ENCODE assay signal across 1 cellular context in the genomic region with DNA sequence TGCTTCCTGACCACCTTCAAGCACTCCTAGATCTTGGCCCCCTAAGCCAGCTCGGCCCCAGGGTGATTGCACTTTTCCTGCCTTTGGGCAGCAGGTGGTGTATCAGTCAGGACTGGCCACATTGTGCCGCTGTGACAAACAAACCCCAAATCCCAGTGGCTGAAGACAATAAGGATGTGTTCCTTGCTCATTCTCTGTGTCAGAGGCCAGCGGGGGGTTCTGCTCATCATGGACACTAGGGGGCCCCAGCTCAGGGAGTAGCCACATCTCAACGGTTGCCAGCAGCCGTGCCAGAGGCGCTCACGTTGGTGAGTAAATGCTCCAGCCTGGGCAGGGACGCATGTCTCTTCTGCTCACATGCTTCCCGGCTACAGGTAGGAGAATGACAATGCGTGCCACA.
TF ChIP-seq lines count a peak whose summit lies in the region.

No MANE protein-coding gene starts in this region.

TF ChIP-seq in HepG2, 621 proteins besides CTCF, POLR2A, EP300 and RAD21 (continued from another document and continues in another):
- TF ChIP-seq, protein P1, sequence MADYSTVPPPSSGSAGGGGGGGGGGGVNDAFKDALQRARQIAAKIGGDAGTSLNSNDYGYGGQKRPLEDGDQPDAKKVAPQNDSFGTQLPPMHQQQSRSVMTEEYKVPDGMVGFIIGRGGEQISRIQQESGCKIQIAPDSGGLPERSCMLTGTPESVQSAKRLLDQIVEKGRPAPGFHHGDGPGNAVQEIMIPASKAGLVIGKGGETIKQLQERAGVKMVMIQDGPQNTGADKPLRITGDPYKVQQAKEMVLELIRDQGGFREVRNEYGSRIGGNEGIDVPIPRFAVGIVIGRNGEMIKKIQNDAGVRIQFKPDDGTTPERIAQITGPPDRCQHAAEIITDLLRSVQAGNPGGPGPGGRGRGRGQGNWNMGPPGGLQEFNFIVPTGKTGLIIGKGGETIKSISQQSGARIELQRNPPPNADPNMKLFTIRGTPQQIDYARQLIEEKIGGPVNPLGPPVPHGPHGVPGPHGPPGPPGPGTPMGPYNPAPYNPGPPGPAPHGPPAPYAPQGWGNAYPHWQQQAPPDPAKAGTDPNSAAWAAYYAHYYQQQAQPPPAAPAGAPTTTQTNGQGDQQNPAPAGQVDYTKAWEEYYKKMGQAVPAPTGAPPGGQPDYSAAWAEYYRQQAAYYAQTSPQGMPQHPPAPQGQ (CRISPR knock-in tag; IDR thresholded peaks at IDR 0.05; ENCODE audit: borderline replicate concordance): 0 out of 2 replicates have a peak, but pooled peaks have one; percentile 32
- TF ChIP-seq ZIK1 (CRISPR knock-in tag; IDR thresholded peaks at IDR 0.05; ENCODE audit: borderline replicate concordance, low read depth) (no peak), WIZ (CRISPR knock-in tag; IDR thresholded peaks at IDR 0.05) (no peak), ZNF12 (CRISPR knock-in tag; IDR thresholded peaks at IDR 0.05) (peak; percentile 100), GATA4 (IDR thresholded peaks at IDR 0.05; ENCODE audit: borderline replicate concordance, low read depth) (no peak), ZMYM3 (CRISPR knock-in tag; IDR thresholded peaks at IDR 0.05) (peak; percentile 80), XRCC5 (optimal IDR thresholded peaks at IDR 0.05; ENCODE audit: low read length) (peak; percentile 94), ZNF746 (CRISPR knock-in tag; IDR thresholded peaks at IDR 0.05) (0 out of 2 replicates have a peak, but pooled peaks have one; percentile 27), DPF2 (CRISPR knock-in tag; IDR thresholded peaks at IDR 0.05; ENCODE audit: borderline replicate concordance, low read depth) (0 out of 2 replicates have a peak, but pooled peaks have one; percentile 15), FOXA1 (IDR thresholded peaks at IDR 0.05) (no peak), FOXA1 (CRISPR knock-in tag; IDR thresholded peaks at IDR 0.05) (peak; percentile 41; the same call in 1 of the 2 replicates), ARNT2 (CRISPR knock-in tag; IDR thresholded peaks at IDR 0.05; ENCODE audit: low read depth) (no peak), NR2F1 (CRISPR knock-in tag; IDR thresholded peaks at IDR 0.05) (no peak), HDAC6 (IDR thresholded peaks at IDR 0.05; ENCODE audit: low read depth, low read length) (no peak), ZSCAN20 (CRISPR knock-in tag; IDR thresholded peaks at IDR 0.05; ENCODE audit: borderline replicate concordance) (no peak), ZNF556 (CRISPR knock-in tag; IDR thresholded peaks at IDR 0.05; ENCODE audit: borderline replicate concordance) (peak; percentile 66; the same call in 1 of the 2 replicates), ZNF619 (CRISPR knock-in tag; IDR thresholded peaks at IDR 0.05) (no peak), ZNF460 (CRISPR knock-in tag; IDR thresholded peaks at IDR 0.05; ENCODE audit: borderline replicate concordance) (no peak), GZF1 (CRISPR knock-in tag; IDR thresholded peaks at IDR 0.05) (peak; percentile 96), SMC3 (IDR thresholded peaks at IDR 0.05; ENCODE audit: low read length) (peak; percentile 40), MTF1 (CRISPR knock-in tag; IDR thresholded peaks at IDR 0.05) (no peak), RXRA (CRISPR knock-in tag; IDR thresholded peaks at IDR 0.05) (0 out of 2 replicates have a peak, but pooled peaks have one; percentile 63), ZBTB7B (CRISPR knock-in tag; IDR thresholded peaks at IDR 0.05) (0 out of 2 replicates have a peak, but pooled peaks have one; percentile 21), PLRG1 (conservative IDR thresholded peaks at IDR 0.05) (no peak), ZNF496 (CRISPR knock-in tag; IDR thresholded peaks at IDR 0.05; ENCODE audit: insufficient replicate concordance) (no peak)
- TF ChIP-seq, protein P2, sequence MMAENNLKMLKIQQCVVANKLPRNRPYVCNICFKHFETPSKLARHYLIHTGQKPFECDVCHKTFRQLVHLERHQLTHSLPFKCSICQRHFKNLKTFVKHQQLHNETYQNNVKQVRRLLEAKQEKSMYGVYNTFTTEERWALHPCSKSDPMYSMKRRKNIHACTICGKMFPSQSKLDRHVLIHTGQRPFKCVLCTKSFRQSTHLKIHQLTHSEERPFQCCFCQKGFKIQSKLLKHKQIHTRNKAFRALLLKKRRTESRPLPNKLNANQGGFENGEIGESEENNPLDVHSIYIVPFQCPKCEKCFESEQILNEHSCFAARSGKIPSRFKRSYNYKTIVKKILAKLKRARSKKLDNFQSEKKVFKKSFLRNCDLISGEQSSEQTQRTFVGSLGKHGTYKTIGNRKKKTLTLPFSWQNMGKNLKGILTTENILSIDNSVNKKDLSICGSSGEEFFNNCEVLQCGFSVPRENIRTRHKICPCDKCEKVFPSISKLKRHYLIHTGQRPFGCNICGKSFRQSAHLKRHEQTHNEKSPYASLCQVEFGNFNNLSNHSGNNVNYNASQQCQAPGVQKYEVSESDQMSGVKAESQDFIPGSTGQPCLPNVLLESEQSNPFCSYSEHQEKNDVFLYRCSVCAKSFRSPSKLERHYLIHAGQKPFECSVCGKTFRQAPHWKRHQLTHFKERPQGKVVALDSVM (CRISPR knock-in tag; IDR thresholded peaks at IDR 0.05): no peak
- TF ChIP-seq, protein P3, sequence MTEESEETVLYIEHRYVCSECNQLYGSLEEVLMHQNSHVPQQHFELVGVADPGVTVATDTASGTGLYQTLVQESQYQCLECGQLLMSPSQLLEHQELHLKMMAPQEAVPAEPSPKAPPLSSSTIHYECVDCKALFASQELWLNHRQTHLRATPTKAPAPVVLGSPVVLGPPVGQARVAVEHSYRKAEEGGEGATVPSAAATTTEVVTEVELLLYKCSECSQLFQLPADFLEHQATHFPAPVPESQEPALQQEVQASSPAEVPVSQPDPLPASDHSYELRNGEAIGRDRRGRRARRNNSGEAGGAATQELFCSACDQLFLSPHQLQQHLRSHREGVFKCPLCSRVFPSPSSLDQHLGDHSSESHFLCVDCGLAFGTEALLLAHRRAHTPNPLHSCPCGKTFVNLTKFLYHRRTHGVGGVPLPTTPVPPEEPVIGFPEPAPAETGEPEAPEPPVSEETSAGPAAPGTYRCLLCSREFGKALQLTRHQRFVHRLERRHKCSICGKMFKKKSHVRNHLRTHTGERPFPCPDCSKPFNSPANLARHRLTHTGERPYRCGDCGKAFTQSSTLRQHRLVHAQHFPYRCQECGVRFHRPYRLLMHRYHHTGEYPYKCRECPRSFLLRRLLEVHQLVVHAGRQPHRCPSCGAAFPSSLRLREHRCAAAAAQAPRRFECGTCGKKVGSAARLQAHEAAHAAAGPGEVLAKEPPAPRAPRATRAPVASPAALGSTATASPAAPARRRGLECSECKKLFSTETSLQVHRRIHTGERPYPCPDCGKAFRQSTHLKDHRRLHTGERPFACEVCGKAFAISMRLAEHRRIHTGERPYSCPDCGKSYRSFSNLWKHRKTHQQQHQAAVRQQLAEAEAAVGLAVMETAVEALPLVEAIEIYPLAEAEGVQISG (CRISPR knock-in tag; IDR thresholded peaks at IDR 0.05): peak; percentile 64; the same call in 1 of the 2 replicates
- TF ChIP-seq, protein P4, sequence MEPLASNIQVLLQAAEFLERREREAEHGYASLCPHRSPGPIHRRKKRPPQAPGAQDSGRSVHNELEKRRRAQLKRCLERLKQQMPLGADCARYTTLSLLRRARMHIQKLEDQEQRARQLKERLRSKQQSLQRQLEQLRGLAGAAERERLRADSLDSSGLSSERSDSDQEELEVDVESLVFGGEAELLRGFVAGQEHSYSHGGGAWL (CRISPR knock-in tag; IDR thresholded peaks at IDR 0.05): no peak
- TF ChIP-seq, protein P5, sequence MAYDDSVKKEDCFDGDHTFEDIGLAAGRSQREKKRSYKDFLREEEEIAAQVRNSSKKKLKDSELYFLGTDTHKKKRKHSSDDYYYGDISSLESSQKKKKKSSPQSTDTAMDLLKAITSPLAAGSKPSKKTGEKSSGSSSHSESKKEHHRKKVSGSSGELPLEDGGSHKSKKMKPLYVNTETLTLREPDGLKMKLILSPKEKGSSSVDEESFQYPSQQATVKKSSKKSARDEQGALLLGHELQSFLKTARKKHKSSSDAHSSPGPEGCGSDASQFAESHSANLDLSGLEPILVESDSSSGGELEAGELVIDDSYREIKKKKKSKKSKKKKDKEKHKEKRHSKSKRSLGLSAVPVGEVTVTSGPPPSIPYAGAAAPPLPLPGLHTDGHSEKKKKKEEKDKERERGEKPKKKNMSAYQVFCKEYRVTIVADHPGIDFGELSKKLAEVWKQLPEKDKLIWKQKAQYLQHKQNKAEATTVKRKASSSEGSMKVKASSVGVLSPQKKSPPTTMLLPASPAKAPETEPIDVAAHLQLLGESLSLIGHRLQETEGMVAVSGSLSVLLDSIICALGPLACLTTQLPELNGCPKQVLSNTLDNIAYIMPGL (CRISPR knock-in tag; IDR thresholded peaks at IDR 0.05; ENCODE audit: borderline replicate concordance in 1 of 2, low read depth in 1 of 2): peak in 1 of 2 experiments; percentile 24; a peak in 1 of 4 replicates
- TF ChIP-seq, protein P6, sequence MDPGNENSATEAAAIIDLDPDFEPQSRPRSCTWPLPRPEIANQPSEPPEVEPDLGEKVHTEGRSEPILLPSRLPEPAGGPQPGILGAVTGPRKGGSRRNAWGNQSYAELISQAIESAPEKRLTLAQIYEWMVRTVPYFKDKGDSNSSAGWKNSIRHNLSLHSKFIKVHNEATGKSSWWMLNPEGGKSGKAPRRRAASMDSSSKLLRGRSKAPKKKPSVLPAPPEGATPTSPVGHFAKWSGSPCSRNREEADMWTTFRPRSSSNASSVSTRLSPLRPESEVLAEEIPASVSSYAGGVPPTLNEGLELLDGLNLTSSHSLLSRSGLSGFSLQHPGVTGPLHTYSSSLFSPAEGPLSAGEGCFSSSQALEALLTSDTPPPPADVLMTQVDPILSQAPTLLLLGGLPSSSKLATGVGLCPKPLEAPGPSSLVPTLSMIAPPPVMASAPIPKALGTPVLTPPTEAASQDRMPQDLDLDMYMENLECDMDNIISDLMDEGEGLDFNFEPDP (CRISPR knock-in tag; conservative IDR thresholded peaks at IDR 0.05): no peak
- TF ChIP-seq, protein P7, sequence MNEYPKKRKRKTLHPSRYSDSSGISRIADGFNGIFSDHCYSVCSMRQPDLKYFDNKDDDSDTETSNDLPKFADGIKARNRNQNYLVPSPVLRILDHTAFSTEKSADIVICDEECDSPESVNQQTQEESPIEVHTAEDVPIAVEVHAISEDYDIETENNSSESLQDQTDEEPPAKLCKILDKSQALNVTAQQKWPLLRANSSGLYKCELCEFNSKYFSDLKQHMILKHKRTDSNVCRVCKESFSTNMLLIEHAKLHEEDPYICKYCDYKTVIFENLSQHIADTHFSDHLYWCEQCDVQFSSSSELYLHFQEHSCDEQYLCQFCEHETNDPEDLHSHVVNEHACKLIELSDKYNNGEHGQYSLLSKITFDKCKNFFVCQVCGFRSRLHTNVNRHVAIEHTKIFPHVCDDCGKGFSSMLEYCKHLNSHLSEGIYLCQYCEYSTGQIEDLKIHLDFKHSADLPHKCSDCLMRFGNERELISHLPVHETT (CRISPR knock-in tag; conservative IDR thresholded peaks at IDR 0.05): no peak
- TF ChIP-seq, protein P8, sequence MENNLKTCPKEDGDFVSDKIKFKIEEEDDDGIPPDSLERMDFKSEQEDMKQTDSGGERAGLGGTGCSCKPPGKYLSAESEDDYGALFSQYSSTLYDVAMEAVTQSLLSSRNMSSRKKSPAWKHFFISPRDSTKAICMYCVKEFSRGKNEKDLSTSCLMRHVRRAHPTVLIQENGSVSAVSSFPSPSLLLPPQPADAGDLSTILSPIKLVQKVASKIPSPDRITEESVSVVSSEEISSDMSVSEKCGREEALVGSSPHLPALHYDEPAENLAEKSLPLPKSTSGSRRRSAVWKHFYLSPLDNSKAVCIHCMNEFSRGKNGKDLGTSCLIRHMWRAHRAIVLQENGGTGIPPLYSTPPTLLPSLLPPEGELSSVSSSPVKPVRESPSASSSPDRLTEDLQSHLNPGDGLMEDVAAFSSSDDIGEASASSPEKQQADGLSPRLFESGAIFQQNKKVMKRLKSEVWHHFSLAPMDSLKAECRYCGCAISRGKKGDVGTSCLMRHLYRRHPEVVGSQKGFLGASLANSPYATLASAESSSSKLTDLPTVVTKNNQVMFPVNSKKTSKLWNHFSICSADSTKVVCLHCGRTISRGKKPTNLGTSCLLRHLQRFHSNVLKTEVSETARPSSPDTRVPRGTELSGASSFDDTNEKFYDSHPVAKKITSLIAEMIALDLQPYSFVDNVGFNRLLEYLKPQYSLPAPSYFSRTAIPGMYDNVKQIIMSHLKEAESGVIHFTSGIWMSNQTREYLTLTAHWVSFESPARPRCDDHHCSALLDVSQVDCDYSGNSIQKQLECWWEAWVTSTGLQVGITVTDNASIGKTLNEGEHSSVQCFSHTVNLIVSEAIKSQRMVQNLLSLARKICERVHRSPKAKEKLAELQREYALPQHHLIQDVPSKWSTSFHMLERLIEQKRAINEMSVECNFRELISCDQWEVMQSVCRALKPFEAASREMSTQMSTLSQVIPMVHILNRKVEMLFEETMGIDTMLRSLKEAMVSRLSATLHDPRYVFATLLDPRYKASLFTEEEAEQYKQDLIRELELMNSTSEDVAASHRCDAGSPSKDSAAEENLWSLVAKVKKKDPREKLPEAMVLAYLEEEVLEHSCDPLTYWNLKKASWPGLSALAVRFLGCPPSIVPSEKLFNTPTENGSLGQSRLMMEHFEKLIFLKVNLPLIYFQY (CRISPR knock-in tag; IDR thresholded peaks at IDR 0.05; ENCODE audit: borderline replicate concordance): no peak
- TF ChIP-seq, protein P9, sequence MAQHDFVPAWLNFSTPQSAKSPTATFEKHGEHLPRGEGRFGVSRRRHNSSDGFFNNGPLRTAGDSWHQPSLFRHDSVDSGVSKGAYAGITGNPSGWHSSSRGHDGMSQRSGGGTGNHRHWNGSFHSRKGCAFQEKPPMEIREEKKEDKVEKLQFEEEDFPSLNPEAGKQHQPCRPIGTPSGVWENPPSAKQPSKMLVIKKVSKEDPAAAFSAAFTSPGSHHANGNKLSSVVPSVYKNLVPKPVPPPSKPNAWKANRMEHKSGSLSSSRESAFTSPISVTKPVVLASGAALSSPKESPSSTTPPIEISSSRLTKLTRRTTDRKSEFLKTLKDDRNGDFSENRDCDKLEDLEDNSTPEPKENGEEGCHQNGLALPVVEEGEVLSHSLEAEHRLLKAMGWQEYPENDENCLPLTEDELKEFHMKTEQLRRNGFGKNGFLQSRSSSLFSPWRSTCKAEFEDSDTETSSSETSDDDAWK (CRISPR knock-in tag; IDR thresholded peaks at IDR 0.05): no peak
- TF ChIP-seq, protein P10, sequence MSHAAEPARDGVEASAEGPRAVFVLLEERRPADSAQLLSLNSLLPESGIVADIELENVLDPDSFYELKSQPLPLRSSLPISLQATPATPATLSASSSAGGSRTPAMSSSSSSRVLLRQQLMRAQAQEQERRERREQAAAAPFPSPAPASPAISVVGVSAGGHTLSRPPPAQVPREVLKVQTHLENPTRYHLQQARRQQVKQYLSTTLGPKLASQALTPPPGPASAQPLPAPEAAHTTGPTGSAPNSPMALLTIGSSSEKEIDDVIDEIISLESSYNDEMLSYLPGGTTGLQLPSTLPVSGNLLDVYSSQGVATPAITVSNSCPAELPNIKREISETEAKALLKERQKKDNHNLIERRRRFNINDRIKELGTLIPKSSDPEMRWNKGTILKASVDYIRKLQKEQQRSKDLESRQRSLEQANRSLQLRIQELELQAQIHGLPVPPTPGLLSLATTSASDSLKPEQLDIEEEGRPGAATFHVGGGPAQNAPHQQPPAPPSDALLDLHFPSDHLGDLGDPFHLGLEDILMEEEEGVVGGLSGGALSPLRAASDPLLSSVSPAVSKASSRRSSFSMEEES (CRISPR knock-in tag; IDR thresholded peaks at IDR 0.05): no peak
- TF ChIP-seq, protein P11, sequence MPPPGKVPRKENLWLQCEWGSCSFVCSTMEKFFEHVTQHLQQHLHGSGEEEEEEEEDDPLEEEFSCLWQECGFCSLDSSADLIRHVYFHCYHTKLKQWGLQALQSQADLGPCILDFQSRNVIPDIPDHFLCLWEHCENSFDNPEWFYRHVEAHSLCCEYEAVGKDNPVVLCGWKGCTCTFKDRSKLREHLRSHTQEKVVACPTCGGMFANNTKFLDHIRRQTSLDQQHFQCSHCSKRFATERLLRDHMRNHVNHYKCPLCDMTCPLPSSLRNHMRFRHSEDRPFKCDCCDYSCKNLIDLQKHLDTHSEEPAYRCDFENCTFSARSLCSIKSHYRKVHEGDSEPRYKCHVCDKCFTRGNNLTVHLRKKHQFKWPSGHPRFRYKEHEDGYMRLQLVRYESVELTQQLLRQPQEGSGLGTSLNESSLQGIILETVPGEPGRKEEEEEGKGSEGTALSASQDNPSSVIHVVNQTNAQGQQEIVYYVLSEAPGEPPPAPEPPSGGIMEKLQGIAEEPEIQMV (CRISPR knock-in tag; IDR thresholded peaks at IDR 0.05; ENCODE audit: low read depth): no peak
